9 cellular contexts compared by ENCODE assay signal in the genomic region with DNA sequence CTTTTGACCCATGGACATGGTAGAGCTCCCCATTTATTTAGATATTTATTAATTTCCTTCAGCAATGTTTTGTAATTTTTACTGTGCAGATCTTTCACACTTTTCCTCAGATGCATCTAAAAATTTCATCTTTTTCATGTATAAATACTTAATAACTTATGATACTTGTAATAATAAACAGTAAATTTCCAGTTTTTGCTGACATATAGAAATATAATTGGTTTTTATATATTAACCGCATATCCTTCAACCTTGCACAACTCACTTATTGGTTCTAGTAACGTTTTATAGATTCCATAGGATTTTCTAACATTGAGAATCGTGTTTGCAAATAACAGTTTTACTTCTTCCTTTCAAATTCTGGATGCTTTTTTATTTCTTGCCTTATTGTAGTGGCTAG.
"Had no signal": no experiment of that assay in that cellular context is flagged by ENCODE, and none has a peak within 500 bp of the region (broad histone marks: within the 10 kb centered on the region; RNA-seq: fewer than 3 reads in every experiment).

No MANE protein-coding gene starts in this region.

- ATAC-seq: HCT116 had no signal

- H3K27ac Mint-ChIP-seq: HFFc6 had no signal

- H3K4me3 ChIP-seq: GM23248, HAP-1 had no signal

- H3K9ac ChIP-seq: GM23248, KMS-11 had no signal

- H2AFZ ChIP-seq: GM23248 had no signal

- H3K9me3 Mint-ChIP-seq: HFFc6 had no signal

- H3K4me3 Mint-ChIP-seq: HFFc6 had no signal

- H3K4me2 ChIP-seq: KMS-11 had no signal

- DNase-seq: GM23248, GOT3, H7, HFFc6, KBM-7 had no signal

- H3K9me3 ChIP-seq: HAP-1 had no signal

- H3K27ac ChIP-seq: GM23248, HL-60, KMS-11 had no signal
